8 cellular contexts compared by ENCODE assay signal in the genomic region with DNA sequence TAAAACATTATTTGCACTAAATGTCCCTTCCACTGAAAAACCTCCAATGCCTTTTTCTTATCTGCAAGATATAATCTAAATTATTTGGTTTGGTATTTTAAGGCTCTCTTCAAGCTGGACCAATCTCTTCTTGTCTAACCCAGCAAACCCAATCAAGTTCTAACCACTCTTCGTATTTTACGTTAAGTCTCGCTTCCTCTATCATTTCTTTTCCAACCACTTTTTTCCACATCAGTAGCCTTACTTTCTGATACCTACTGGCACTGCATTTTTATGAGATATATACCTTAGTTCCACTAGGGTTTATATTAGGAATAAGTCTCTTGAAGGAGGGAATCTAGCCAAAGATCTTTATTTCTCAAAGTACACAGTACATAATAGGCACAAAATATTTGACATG.
"Had no signal": no experiment of that assay in that cellular context is flagged by ENCODE, and none has a peak within 500 bp of the region (broad histone marks: within the 10 kb centered on the region; RNA-seq: fewer than 3 reads in every experiment).

No MANE protein-coding gene starts in this region.

- H3K27ac ChIP-seq: HL-60 had no signal

- ATAC-seq: GM23338, HepG2 had no signal

- H3K9me3 Mint-ChIP-seq: GM23338, H9, IgD-negative memory B cell had no signal

- H3K4me3 ChIP-seq: GM23338 had no signal

- FAIRE-seq: H1, H54, HepG2 had no signal

- H3K27me3 Mint-ChIP-seq: IgD-negative memory B cell had no signal

- H3K27ac Mint-ChIP-seq: GM23338 had no signal

- H3K4me3 Mint-ChIP-seq: GM23338, H9, IgD-negative memory B cell had no signal

- DNase-seq: H9, HCEC 1CT had no signal
